Comparison of ENCODE assay signal across 21 cellular contexts in the genomic region with DNA sequence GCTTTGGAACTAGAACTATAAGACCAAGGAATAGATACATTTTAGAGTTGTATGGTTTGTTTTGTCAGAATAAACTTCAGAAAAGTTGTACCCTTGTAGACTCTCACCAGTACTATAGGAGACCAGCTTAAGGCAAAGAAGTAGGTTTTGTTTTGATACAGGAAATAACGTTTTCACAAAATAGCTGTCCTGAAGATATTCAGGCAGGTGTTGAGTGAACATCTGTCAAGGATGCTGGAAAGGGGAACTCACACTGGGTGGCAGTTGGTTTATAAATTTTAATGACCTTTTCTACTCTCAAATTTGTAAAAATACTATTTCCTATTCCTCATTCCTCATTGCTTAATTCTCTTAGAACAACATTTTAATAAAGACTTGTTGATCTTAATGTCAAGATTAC.
DNase-seq lines count a peak whose midpoint lies in the region; ATAC-seq, FAIRE-seq and TF ChIP-seq lines count a peak whose summit lies in the region.
"Had no signal": no experiment of that assay in that cellular context is flagged by ENCODE, and none has a peak within 500 bp of the region (broad histone marks: within the 10 kb centered on the region; RNA-seq: fewer than 3 reads in every experiment).

No MANE protein-coding gene starts in this region.

- no peak for ATAC-seq in pancreas
- ATAC-seq in psoas muscle, result no peak

- FAIRE-seq in pancreas (lab: Jason Lieb, UNC), result peak; percentile 34
- FAIRE-seq: A204.1, GM12892, GM18507, H54 had no signal

- H3K27ac ChIP-seq in pancreas (no peak overlapping the region), tibial nerve (no peak overlapping the region), psoas muscle (no peak overlapping the region)
- H3K27ac ChIP-seq: C4-2B, GM23248, HL-60 had no signal

- WGBS in pancreas, 2 donors, result 56 to 59% methylated on average over 1 of the region's 1 CpG
- 42 to 61% methylated on average over 1 of the region's 1 CpG for WGBS in tibial nerve, 2 donors
- 41 to 46% (median 44%) methylated on average over 1 of the region's 1 CpG for WGBS in psoas muscle, 3 donors

- DNase-seq in MV-4-11 (lab: John Stamatoyannopoulos, UW) (peak; percentile 13), NCI-H748 treated with DMSO at 0.1 percent for 48 hours (lab: John Stamatoyannopoulos, UW) (peak; percentile 22), OCI-M1 (lab: John Stamatoyannopoulos, UW) (peak; percentile 47), pancreas (no peak), tibial nerve (ENCODE audit: low spot score in 2 of 2) (no peak), psoas muscle (no peak), NK-92 (lab: John Stamatoyannopoulos, UW; ENCODE audit: unreplicated experiment) (no peak), NOMO-1 (lab: John Stamatoyannopoulos, UW; ENCODE audit: unreplicated experiment in 2 of 2) (no peak)
- DNase-seq: ACHN; AML-193; Caco-2; CD4-positive, alpha-beta T cell; GDM1; GM23248; HCEC 1CT had no signal

- no peaks in the 10 kb centered on the region for H3K36me3 ChIP-seq in pancreas
- no peaks in the 10 kb centered on the region for H3K36me3 ChIP-seq in tibial nerve
- H3K36me3 ChIP-seq in psoas muscle (ENCODE audit: insufficient read depth in 1 of 2, low read depth in 1 of 2), result no peaks in the 10 kb centered on the region

- H3K4me3 ChIP-seq in pancreas (no peak overlapping the region), tibial nerve (no peak overlapping the region), psoas muscle (no peak overlapping the region)
- H3K4me3 ChIP-seq: GM23248 had no signal

- TF ChIP-seq CTCF in pancreas (IDR thresholded peaks at IDR 0.05), result no peak
- TF ChIP-seq CTCF in tibial nerve (IDR thresholded peaks at IDR 0.05), result no peak
- no peak for TF ChIP-seq CTCF in psoas muscle (IDR thresholded peaks at IDR 0.05)

- H3K4me1 ChIP-seq in pancreas (peaks cover 0 to 7% (median 0%) of the 10 kb centered on the region in 3 donors), tibial nerve (no peaks in the 10 kb centered on the region), psoas muscle (no peaks in the 10 kb centered on the region)
- H3K4me1 ChIP-seq: Caco-2 had no signal

- intact Hi-C loops in pancreas (cut with DNase I), result no loop called here
- intact Hi-C loops in psoas muscle (cut with DNase I), result no loop called here

- H3K9me3 ChIP-seq in pancreas, result no peaks in the 10 kb centered on the region
- H3K9me3 ChIP-seq in tibial nerve, result no peaks in the 10 kb centered on the region
- no peaks in the 10 kb centered on the region for H3K9me3 ChIP-seq in psoas muscle
- H3K9me3 ChIP-seq: Caco-2 had no signal

- H3K27me3 ChIP-seq in pancreas, result no peaks in the 10 kb centered on the region
- H3K27me3 ChIP-seq in tibial nerve, result no peaks in the 10 kb centered on the region
- no peaks in the 10 kb centered on the region for H3K27me3 ChIP-seq in psoas muscle (ENCODE audit: insufficient read depth in 3 of 3, low read length in 2 of 3)

- TF ChIP-seq EP300 in tibial nerve (IDR thresholded peaks at IDR 0.05), result no peak

- no peak for TF ChIP-seq POLR2A in tibial nerve (IDR thresholded peaks at IDR 0.05)

Comparison
In these comparisons a context has a peak if more than half of its experiments do, and no peak if none do; other contexts are left out.
1. DNase-seq: peak in MV-4-11 (single experiment), NCI-H748 treated with DMSO at 0.1 percent for 48 hours (single experiment) and OCI-M1 (single experiment); none in pancreas (0 of 6), tibial nerve (0 of 2), psoas muscle (0 of 2), NK-92 (single experiment) and NOMO-1 (0 of 2).